8 cellular contexts compared by ENCODE assay signal in genomic region chr6:75748743-75749538, GRCh38. TPM values are rescaled to one million over a fixed set of nuclear protein-coding genes. Genes with fewer than 3 reads are reported as not detected.
A peak's percentile ranks its signal among the peaks of the same experiment; 100 is the strongest.
DNase-seq lines count a peak whose midpoint lies in the region; ATAC-seq and TF ChIP-seq lines count a peak whose summit lies in the region.

Gene MYO6 (plus strand): TSS chr6:75749239. CDS start chr6:75817548, 68,309 bp downstream.

- no peaks in the 10 kb centered on the region for H3K27me3 Mint-ChIP-seq in Calu3 (ENCODE audit: unreplicated experiment)

- H3K4me3 Mint-ChIP-seq in Calu3 (ENCODE audit: low read depth, unreplicated experiment): peak within 1 kb of the TSS; percentile 99

- TF ChIP-seq EP300 in ovary (IDR thresholded peaks at IDR 0.05): no peak

- DNase-seq in Calu3 (peak; percentile 93), RPMI8226 (peak; percentile 36), adipocyte (ENCODE audit: low read depth) (peak; percentile 87), cardiac septum (ENCODE audit: low spot score) (peak; percentile 84), ovary (peak; percentile 61 to 78 (median 71)), aorta (peak; percentile 79 to 91)

- peaks cover 56% of the 10 kb centered on the region for H3K36me3 Mint-ChIP-seq in Calu3 (ENCODE audit: insufficient read depth, unreplicated experiment)

- no peak for TF ChIP-seq CTCF in Calu3 (IDR thresholded peaks at IDR 0.05; ENCODE audit: unreplicated experiment)
- no peak for TF ChIP-seq CTCF in ovary (IDR thresholded peaks at IDR 0.05)

- H3K27ac ChIP-seq in ovary (peak within 1 kb of the TSS; percentile 62 to 70), aorta (ENCODE audit: low read depth in 1 of 2, low read length in 2 of 2) (peak within 1 kb of the TSS; percentile 6 to 71)

- peaks cover 26% of the 10 kb centered on the region for H3K4me1 Mint-ChIP-seq in Calu3 (ENCODE audit: low read depth, unreplicated experiment)

- H3K4me3 ChIP-seq in adipocyte (ENCODE audit: low read length): peak within 1 kb of the TSS; percentile 95
- peak within 1 kb of the TSS; percentile 81 for H3K4me3 ChIP-seq in ovary
- peak within 1 kb of the TSS; percentile 71 to 99 for H3K4me3 ChIP-seq in aorta (ENCODE audit: low read length in 2 of 2)

- no TSS peak for BruUV-seq in Calu3 (replicated peaks; lab: Mats Ljungman, UMichigan)

- H3K9me3 ChIP-seq in adipocyte (ENCODE audit: control insufficient read depth, low read length) (no peaks in the 10 kb centered on the region), ovary (no peaks in the 10 kb centered on the region), aorta (ENCODE audit: control insufficient read depth, low read length) (no peaks in the 10 kb centered on the region)

- no peaks in the 10 kb centered on the region for H3K27me3 ChIP-seq in adipocyte (replicated peaks; ENCODE audit: control insufficient read depth, insufficient read depth, low read length)
- no peaks in the 10 kb centered on the region for H3K27me3 ChIP-seq in ovary
- H3K27me3 ChIP-seq in aorta (ENCODE audit: control insufficient read depth in 1 of 2, insufficient read depth in 2 of 2, low read length in 1 of 2): no peaks in the 10 kb centered on the region

- intact Hi-C loops in Calu3 (cut with micrococcal nuclease; ENCODE audit: unreplicated experiment) (no loop called here), cardiac septum (cut with DNase I) (loop anchor here (5.0 kb wide), 1 partner anchor 147 kb away; the partner anchor contains the start of gene SENP6), ovary (cut with DNase I) (loop anchor here in 1 of 4 donors (5.0 kb wide), 1 partner anchor 147 kb away; the partner anchor contains the start of gene SENP6), aorta (cut with DNase I) (loop anchor here in 1 of 2 donors (10.0 kb wide), 1 partner anchor 144 kb away; the partner anchor contains the start of gene SENP6)

- no peaks in the 10 kb centered on the region for H3K9me3 Mint-ChIP-seq in Calu3 (ENCODE audit: low read depth, unreplicated experiment)

- peak; percentile 43 for TF ChIP-seq POLR2A in ovary (IDR thresholded peaks at IDR 0.05)

- no peaks in the 10 kb centered on the region for H3K36me3 ChIP-seq in adipocyte (ENCODE audit: control insufficient read depth, insufficient read depth, low read length, severe bottlenecking)
- no peaks in the 10 kb centered on the region for H3K36me3 ChIP-seq in ovary
- H3K36me3 ChIP-seq in aorta (ENCODE audit: control insufficient read depth in 1 of 2, insufficient read depth in 2 of 2, low read length in 1 of 2): no peaks in the 10 kb centered on the region

- H3K9ac ChIP-seq in adipocyte (ENCODE audit: low read length): peak within 1 kb of the TSS; percentile 95

- H3K27ac Mint-ChIP-seq in Calu3 (ENCODE audit: unreplicated experiment): peak within 1 kb of the TSS; percentile 98

- CTCF ChIA-PET in Calu3 (lab: Charles Lee): no interaction called here

- H3K4me1 ChIP-seq in adipocyte (ENCODE audit: control insufficient read depth, insufficient read depth, low read length) (peaks cover 11% of the 10 kb centered on the region), ovary (ENCODE audit: insufficient read depth) (peaks cover 2% of the 10 kb centered on the region), aorta (ENCODE audit: control insufficient read depth in 1 of 2, insufficient read depth in 2 of 2, low read length in 2 of 2) (no peaks in the 10 kb centered on the region)

- WGBS in ovary, 3 donors: 0% methylated on average over 22 to 95 of the region's 97 CpGs
- WGBS in aorta, 2 donors: 0% methylated on average over 81 to 97 of the region's 97 CpGs

- ATAC-seq in GM19463 (IDR thresholded peaks at IDR 0.05; ENCODE audit: unreplicated experiment): peak; percentile 78
- peak; percentile 66 for ATAC-seq in HG03558 (IDR thresholded peaks at IDR 0.05; ENCODE audit: extremely low read depth, unreplicated experiment)
- peak; percentile 95 for ATAC-seq in aorta (ENCODE audit: low FRiP score)

RNA-seq across cellular contexts. Expression of gene MYO6, which starts in this region (rescaled TPM):
- total RNA-seq in Calu3 (2022): 122 and 153 TPM in 2 replicates
- 7.0 TPM for total RNA-seq in cardiac septum
- total RNA-seq in ovary: 10 to 100 TPM in 4 of 7 donors, 1 to 10 TPM in 3; 7.5 to 20.8 (median 13.1) TPM
- 10 to 100 TPM in 1 of 2 donors, 1 to 10 TPM in 1; 4.4 to 12.3 TPM for polyA plus RNA-seq in ovary
- total RNA-seq in aorta: 10 to 100 TPM; 24.4 to 24.8 TPM
- 10 to 100 TPM; 10.8 to 11.6 TPM for polyA plus RNA-seq in aorta

Comparison
In these comparisons a context has a peak if more than half of its experiments do, and no peak if none do; other contexts are left out.
1. Peak in every context shown above with its lines: DNase-seq, ATAC-seq, H3K4me3 ChIP-seq and H3K27ac ChIP-seq.
2. DNase-seq: peak in every context shown above with its lines; median percentile 93 in Calu3; 87 in adipocyte; 85 in aorta; 84 in cardiac septum; 71 in ovary; 36 in RPMI8226.